In genomic region chr7:100863406-100863950, GRCh38 we compare ENCODE assay signal across 1 cellular context.
TF ChIP-seq lines count a peak whose summit lies in the region.

No MANE protein-coding gene starts in this region.

TF ChIP-seq in endothelial cell of umbilical vein, 7 proteins besides CTCF, POLR2A, EP300 and RAD21:
- TF ChIP-seq MAX (IDR thresholded peaks at IDR 0.05; ENCODE audit: insufficient read depth, insufficient read length) (no peak), GATA2 (IDR thresholded peaks at IDR 0.05; ENCODE audit: insufficient read depth, insufficient read length, low read depth, low read length) (peak; percentile 72), POLR2AphosphoS5 (IDR thresholded peaks at IDR 0.05; ENCODE audit: insufficient read depth, low read depth, low read length) (peak; percentile 47)
